15 cellular contexts compared by ENCODE assay signal in genomic region chr6:73079611-73079955, GRCh38.
A peak's percentile ranks its signal among the peaks of the same experiment; 100 is the strongest.
DNase-seq lines count a peak whose midpoint lies in the region; ATAC-seq and TF ChIP-seq lines count a peak whose summit lies in the region.
"Had no signal": no experiment of that assay in that cellular context is flagged by ENCODE, and none has a peak within 500 bp of the region (broad histone marks: within the 10 kb centered on the region; RNA-seq: fewer than 3 reads in every experiment).

No MANE protein-coding gene starts in this region.

- DNase-seq in stimulated activated naive CD8-positive, alpha-beta T cell treated with anti-CD3 and anti-CD28 coated beads, Interleukin-15, amount 100 ng/mL, for 72 hours = no peak
- DNase-seq in SJSA1 (ENCODE audit: low read depth in 1 of 2, low spot score in 2 of 2) (peak in 1 of 2 experiments; percentile 94), fibroblast of lung (ENCODE audit: low read depth in 2 of 2) (peak; percentile 35 to 90), cerebellar cortex (ENCODE audit: low spot score) (no peak), KBM-7 (no peak), NCI-H187 (lab: John Stamatoyannopoulos, UW) (no peak)
- DNase-seq: activated CD8-positive, alpha-beta memory T cell treated with anti-CD3 and anti-CD28 coated beads, Interleukin-2, amount 50 U/mL, for 4 hours; left lung; NCI-H82; nephron progenitor cell; tibial artery had no signal

- H3K9me3 Mint-ChIP-seq in stimulated activated naive CD8-positive, alpha-beta T cell treated with anti-CD3 and anti-CD28 coated beads, Interleukin-15, Interleukin-2, amounts not matched to agents 100 ng/mL and 50 ng/mL, for 24 hours = no peaks in the 10 kb centered on the region
- H3K9me3 Mint-ChIP-seq in stimulated activated naive CD8-positive, alpha-beta T cell treated with anti-CD3 and anti-CD28 coated beads, Interleukin-15, amount 100 ng/mL, for 72 hours = no peaks in the 10 kb centered on the region
- H3K9me3 Mint-ChIP-seq: IgD-negative memory B cell, nephron progenitor cell had no signal

- H2AFZ ChIP-seq in fibroblast of lung (ENCODE audit: low read length) = no peak overlapping the region

- ATAC-seq in stimulated activated naive CD8-positive, alpha-beta T cell treated with anti-CD3 and anti-CD28 coated beads, Interleukin-15, amount 100 ng/mL, for 72 hours = no peak
- ATAC-seq in HG03045 (IDR thresholded peaks at IDR 0.05; ENCODE audit: unreplicated experiment) = no peak
- ATAC-seq: left lung had no signal

- H3K4me3 Mint-ChIP-seq in stimulated activated naive CD8-positive, alpha-beta T cell treated with anti-CD3 and anti-CD28 coated beads, Interleukin-15, Interleukin-2, amounts not matched to agents 100 ng/mL and 50 ng/mL, for 24 hours = no peak overlapping the region
- H3K4me3 Mint-ChIP-seq in stimulated activated naive CD8-positive, alpha-beta T cell treated with anti-CD3 and anti-CD28 coated beads, Interleukin-15, amount 100 ng/mL, for 72 hours = no peak overlapping the region
- H3K4me3 Mint-ChIP-seq: IgD-negative memory B cell, nephron progenitor cell had no signal

- no peak for TF ChIP-seq CTCF in fibroblast of lung (conservative IDR thresholded peaks at IDR 0.05 in 1 of 2, IDR thresholded peaks at IDR 0.05 in 1 of 2; ENCODE audit: low read depth in 1 of 2, low read length in 2 of 2)

- H3K4me2 ChIP-seq in fibroblast of lung (ENCODE audit: extremely low read depth, insufficient read depth, low read length) = peak overlapping the region; percentile 67

- H3K27ac Mint-ChIP-seq in stimulated activated naive CD8-positive, alpha-beta T cell treated with anti-CD3 and anti-CD28 coated beads, Interleukin-15, Interleukin-2, amounts not matched to agents 100 ng/mL and 50 ng/mL, for 24 hours = peak overlapping the region; percentile 1
- peak overlapping the region in 1 of 2 donors; percentile 68 for H3K27ac Mint-ChIP-seq in stimulated activated naive CD8-positive, alpha-beta T cell treated with anti-CD3 and anti-CD28 coated beads, Interleukin-15, amount 100 ng/mL, for 72 hours
- H3K27ac Mint-ChIP-seq: IgD-negative memory B cell, nephron progenitor cell had no signal

- H3K4me1 Mint-ChIP-seq in stimulated activated naive CD8-positive, alpha-beta T cell treated with anti-CD3 and anti-CD28 coated beads, Interleukin-15, Interleukin-2, amounts not matched to agents 100 ng/mL and 50 ng/mL, for 24 hours (ENCODE audit: low read depth) = peaks cover 12% of the 10 kb centered on the region
- H3K4me1 Mint-ChIP-seq in stimulated activated naive CD8-positive, alpha-beta T cell treated with anti-CD3 and anti-CD28 coated beads, Interleukin-15, amount 100 ng/mL, for 72 hours = peaks cover 11% of the 10 kb centered on the region

- H3K36me3 ChIP-seq in SJSA1 (no peaks in the 10 kb centered on the region), fibroblast of lung (ENCODE audit: control insufficient read depth, insufficient read depth, low read length) (no peaks in the 10 kb centered on the region)
- H3K36me3 ChIP-seq: left lung, tibial artery had no signal

- H3K4me1 ChIP-seq in SJSA1 (replicated peaks) (peaks cover 37% of the 10 kb centered on the region), fibroblast of lung (ENCODE audit: control insufficient read depth, extremely low read depth, insufficient read depth, low read length) (peaks cover 11% of the 10 kb centered on the region)
- H3K4me1 ChIP-seq: left lung, tibial artery had no signal

- no peaks in the 10 kb centered on the region for H3K27me3 ChIP-seq in SJSA1 (replicated peaks)
- H3K27me3 ChIP-seq in fibroblast of lung (ENCODE audit: control insufficient read depth, insufficient read depth, low read length) = no peaks in the 10 kb centered on the region
- H3K27me3 ChIP-seq: left lung, tibial artery had no signal

- no peaks in the 10 kb centered on the region for H4K20me1 ChIP-seq in fibroblast of lung (ENCODE audit: control insufficient read depth, extremely low read depth, insufficient read depth, low read length)

- H3K9ac ChIP-seq in fibroblast of lung (ENCODE audit: insufficient read depth, low read length) = no peak overlapping the region

- H3K36me3 Mint-ChIP-seq in stimulated activated naive CD8-positive, alpha-beta T cell treated with anti-CD3 and anti-CD28 coated beads, Interleukin-15, Interleukin-2, amounts not matched to agents 100 ng/mL and 50 ng/mL, for 24 hours (ENCODE audit: low read depth) = no peaks in the 10 kb centered on the region

- H3K4me3 ChIP-seq in SJSA1 (peak overlapping the region; percentile 5; the same call in 1 of the 2 replicates), fibroblast of lung (replicated peaks in 1 of 4; ENCODE audit: control extremely low read depth in 1 of 4, insufficient read depth in 1 of 4, low read depth in 3 of 4, low read length in 4 of 4) (no peak overlapping the region)
- H3K4me3 ChIP-seq: left lung, tibial artery had no signal

- H3K27ac ChIP-seq in SJSA1 (peak overlapping the region; percentile 98), fibroblast of lung (ENCODE audit: insufficient read depth, low read length) (peak overlapping the region; percentile 14)
- H3K27ac ChIP-seq: left lung, tibial artery, VCaP had no signal

- H3K79me2 ChIP-seq in fibroblast of lung (ENCODE audit: control insufficient read depth, insufficient read depth, low read length) = no peaks in the 10 kb centered on the region

- no peaks in the 10 kb centered on the region for H3K27me3 Mint-ChIP-seq in stimulated activated naive CD8-positive, alpha-beta T cell treated with anti-CD3 and anti-CD28 coated beads, Interleukin-15, Interleukin-2, amounts not matched to agents 100 ng/mL and 50 ng/mL, for 24 hours
- no peaks in the 10 kb centered on the region for H3K27me3 Mint-ChIP-seq in stimulated activated naive CD8-positive, alpha-beta T cell treated with anti-CD3 and anti-CD28 coated beads, Interleukin-15, amount 100 ng/mL, for 72 hours
- H3K27me3 Mint-ChIP-seq: IgD-negative memory B cell had no signal

- in situ Hi-C loops in KBM-7 (cut with MboI; ENCODE audit: low pct_unique_long_range_greater_than_20kb, low sequenced_read_pairs) = no loop called here

- H3K9me3 ChIP-seq in SJSA1 (replicated peaks) = no peaks in the 10 kb centered on the region
- no peaks in the 10 kb centered on the region for H3K9me3 ChIP-seq in fibroblast of lung (ENCODE audit: control insufficient read depth, insufficient read depth, low read depth, low read length)
- H3K9me3 ChIP-seq: left lung, tibial artery had no signal

Comparison
In these comparisons a context has a peak if more than half of its experiments do, and no peak if none do; other contexts are left out.
1. DNase-seq: peak in fibroblast of lung (2 of 2); none in stimulated activated naive CD8-positive, alpha-beta T cell treated with anti-CD3 and anti-CD28 coated beads, Interleukin-15, amount 100 ng/mL, for 72 hours (0 of 2), cerebellar cortex (single experiment), KBM-7 (single experiment) and NCI-H187 (0 of 2).